8 cellular contexts compared by ENCODE assay signal in the genomic region with DNA sequence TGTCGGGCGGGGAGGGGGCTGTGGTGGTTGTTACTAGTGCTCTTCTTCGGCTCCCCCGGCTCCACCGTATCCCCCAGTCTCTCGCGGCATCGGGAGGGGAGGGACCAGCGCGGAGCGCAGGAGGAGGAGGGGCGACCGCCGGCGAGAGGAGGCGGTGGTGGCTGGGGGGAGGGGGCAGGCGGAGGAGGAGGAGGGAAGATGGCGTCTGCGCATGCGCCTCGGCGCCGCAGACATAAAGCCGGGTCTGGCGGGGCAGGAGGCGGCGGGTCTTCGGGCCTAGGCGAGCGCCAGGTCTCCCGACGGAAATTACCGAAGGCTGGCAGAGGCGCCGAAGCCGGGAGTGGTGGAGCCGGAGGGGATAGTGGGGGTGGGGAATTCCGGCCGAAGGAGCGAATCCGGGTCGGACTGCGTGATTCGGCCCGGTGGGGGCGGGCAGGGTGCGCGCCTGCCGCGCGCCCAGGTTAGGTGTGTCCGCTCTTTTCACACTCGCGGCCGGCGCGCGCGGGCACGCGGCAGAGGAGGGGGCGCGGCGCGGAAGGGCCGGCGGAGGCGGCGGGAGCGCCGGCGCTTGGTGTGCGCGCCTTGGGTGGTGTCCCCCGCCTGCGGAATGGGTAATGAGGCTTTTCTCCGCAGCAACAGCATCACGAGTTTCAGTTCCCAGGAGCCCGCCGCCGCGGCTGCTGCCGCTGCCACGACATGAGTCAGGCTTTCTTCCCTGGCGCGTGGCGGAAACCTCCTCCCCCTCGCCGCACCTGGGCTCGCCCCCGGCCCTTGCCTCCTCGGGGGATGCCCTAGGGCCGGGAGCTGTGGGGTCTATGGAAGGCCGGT.
DNase-seq lines count a peak whose midpoint lies in the region; ATAC-seq and TF ChIP-seq lines count a peak whose summit lies in the region.

No MANE protein-coding gene starts in this region.

- peak; percentile 50 for ATAC-seq in HG03064 (IDR thresholded peaks at IDR 0.05; ENCODE audit: low read depth, unreplicated experiment)

- peaks cover 14% of the 10 kb centered on the region for H3K36me3 ChIP-seq in brain microvascular endothelial cell (replicated peaks)

- in situ Hi-C loops in brain microvascular endothelial cell (cut with HindIII; ENCODE audit: low pct_ligation_motif_present, low sequenced_read_pairs), result no loop called here

- peak; percentile 92 for DNase-seq in 8988T
- DNase-seq in NCI-H2107 treated with DMSO at 0.1 percent for 48 hours (lab: John Stamatoyannopoulos, UW; ENCODE audit: unreplicated experiment), result peak; percentile 73
- DNase-seq in UCSD-AML1 (lab: John Stamatoyannopoulos, UW; ENCODE audit: unreplicated experiment), result peak; percentile 98
- peak; percentile 95 for DNase-seq in brain microvascular endothelial cell
- DNase-seq in skeletal muscle cell (ENCODE audit: low read depth), result peak; percentile 84

- H3K4me3 ChIP-seq in brain microvascular endothelial cell (ENCODE audit: low read depth, low read length) (peak overlapping the region; percentile 87), iPS-11a (ENCODE audit: low read depth, low read length) (peak overlapping the region; percentile 84), skeletal muscle cell (ENCODE audit: low read depth, low read length) (peak overlapping the region; percentile 77)

- peak; percentile 31 for TF ChIP-seq POLR2A in GM18526 (IDR thresholded peaks at IDR 0.05; ENCODE audit: extremely low read depth, insufficient read length)

- no peak for TF ChIP-seq CTCF in brain microvascular endothelial cell (IDR thresholded peaks at IDR 0.05; ENCODE audit: low read depth, low read length, missing control alignments)

- peak overlapping the region; percentile 95 for H3K27ac ChIP-seq in brain microvascular endothelial cell

- no peaks in the 10 kb centered on the region for H3K27me3 ChIP-seq in brain microvascular endothelial cell (replicated peaks)

Comparison
In these comparisons a context has a peak if more than half of its experiments do, and no peak if none do; other contexts are left out.
1. Peak in every context shown above with its lines: DNase-seq, ATAC-seq, H3K4me3 ChIP-seq and H3K27ac ChIP-seq.